ENCODE assay signal across 32 cellular contexts in genomic region chr4:84799318-84799717, GRCh38.
"Had no signal": no experiment of that assay in that cellular context is flagged by ENCODE, and none has a peak within 500 bp of the region (broad histone marks: within the 10 kb centered on the region; RNA-seq: fewer than 3 reads in every experiment).

No MANE protein-coding gene starts in this region.

- H3K27me3 ChIP-seq: adrenal gland, body of pancreas, cardiac muscle cell, colonic mucosa, foreskin keratinocyte, pancreas, right atrium auricular region, stomach, thyroid gland, upper lobe of left lung, vagina had no signal

- H3K36me3 ChIP-seq: colonic mucosa had no signal

- H3K4me1 ChIP-seq: body of pancreas, colonic mucosa, pancreas, psoas muscle, right atrium auricular region, thyroid gland, upper lobe of left lung had no signal

- DNase-seq: activated CD4-positive, alpha-beta T cell treated with anti-CD3 and anti-CD28 coated beads for 48 hours; activated CD4-positive, alpha-beta T cell treated with anti-CD3 and anti-CD28 coated beads, Interleukin-2, amount 50 U/mL, for 48 hours; activated CD8-positive, alpha-beta memory T cell treated with anti-CD3 and anti-CD28 coated beads for 24 hours; activated effector memory CD4-positive, alpha-beta T cell treated with Interleukin-2 at 50 U/mL for 16 hours; activated naive CD4-positive, alpha-beta T cell treated with anti-CD3 and anti-CD28 coated beads for 36 hours; activated naive CD8-positive, alpha-beta T cell treated with anti-CD3 and anti-CD28 coated beads for 36 hours; adrenal gland; aorta; body of pancreas; cerebellar nuclear complex; colonic mucosa; effector memory CD8-positive, alpha-beta T cell; foreskin keratinocyte; glutamatergic neuron; kidney; naive thymus-derived CD8-positive, alpha-beta T cell; nucleus accumbens; pancreas; psoas muscle; stimulated activated CD4-positive, alpha-beta T cell treated with anti-CD3 and anti-CD28 coated beads, Interleukin-15, amount 100 ng/mL, for 24 hours; stimulated activated CD4-positive, alpha-beta T cell treated with anti-CD3 and anti-CD28 coated beads, Interleukin-2, amount 100 ng/mL, for 24 hours; stimulated activated naive B cell treated with anti-CD40 and anti-IgM and Interleukin-4, amounts not matched to agents 10 μg/mL and 1 μg/mL and 100 μg/mL, for 72 hours; stomach; T-helper 9 cell; thyroid gland; upper lobe of left lung; WERI-Rb-1 had no signal

- ATAC-seq: activated CD4-positive, CD25-positive, alpha-beta regulatory T cell treated with anti-CD3 and anti-CD28 coated beads, Interleukin-2, amount 50 U/mL, for 24 hours; body of pancreas; effector memory CD8-positive, alpha-beta T cell; esophagus mucosa; naive thymus-derived CD8-positive, alpha-beta T cell; pancreas; psoas muscle; stimulated activated naive B cell treated with anti-CD40 and anti-IgM and Interleukin-4, amounts not matched to agents 10 μg/mL and 1 μg/mL and 100 μg/mL, for 72 hours had no signal

- H3K27ac ChIP-seq: adrenal gland, body of pancreas, cardiac muscle cell, colonic mucosa, foreskin keratinocyte, pancreas, psoas muscle, right atrium auricular region, stomach, thyroid gland, upper lobe of left lung, vagina, WERI-Rb-1 had no signal

- H3K9me3 ChIP-seq: adrenal gland, body of pancreas, colonic mucosa, pancreas, psoas muscle, right atrium auricular region, stomach, thyroid gland, upper lobe of left lung, vagina had no signal

- H3K4me3 ChIP-seq: adrenal gland, body of pancreas, cardiac muscle cell, colonic mucosa, pancreas, psoas muscle, right atrium auricular region, stomach, thyroid gland, upper lobe of left lung, vagina had no signal
